ENCODE assay signal across 19 cellular contexts in the genomic region with DNA sequence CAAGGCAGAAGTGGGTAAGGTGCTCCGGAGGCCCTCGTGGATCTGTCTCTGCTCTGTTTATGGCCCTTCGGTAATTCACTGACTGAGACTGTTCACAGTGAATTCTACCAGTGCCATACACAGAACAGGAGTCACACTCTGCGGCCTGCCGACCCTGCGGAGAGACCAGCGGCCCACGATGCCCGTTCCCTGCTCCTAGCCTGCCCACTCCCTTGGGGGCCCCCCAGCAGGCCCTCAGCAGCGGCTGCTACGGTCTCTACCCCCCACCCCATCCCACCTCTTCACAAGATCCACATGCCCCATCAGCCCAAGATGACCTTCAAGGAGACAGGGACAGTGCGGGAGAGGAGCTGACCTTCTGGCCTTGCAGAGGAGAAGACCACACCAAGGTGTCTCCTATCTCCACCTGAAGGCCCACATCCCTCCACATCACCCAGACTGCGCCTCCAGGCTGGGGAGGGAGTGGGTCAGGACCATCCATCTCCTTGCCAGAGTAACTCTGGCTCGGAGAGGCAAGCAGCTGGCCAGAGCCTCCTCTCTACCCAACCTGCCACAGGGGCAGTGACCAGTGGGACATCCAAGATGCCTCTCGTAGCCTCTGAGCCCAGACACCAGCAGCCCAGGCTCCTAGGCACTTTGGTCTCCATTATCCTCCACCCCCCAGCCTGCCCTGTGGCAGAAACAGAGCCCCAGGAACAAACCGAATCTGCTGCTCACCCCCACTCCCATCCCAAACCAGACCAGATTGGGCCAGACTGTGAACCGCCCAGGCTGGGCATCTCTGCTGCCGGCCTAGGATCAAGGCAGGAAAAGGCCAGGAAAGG.
DNase-seq lines count a peak whose midpoint lies in the region; TF ChIP-seq lines count a peak whose summit lies in the region.
"Had no signal": no experiment of that assay in that cellular context is flagged by ENCODE, and none has a peak within 500 bp of the region (broad histone marks: within the 10 kb centered on the region; RNA-seq: fewer than 3 reads in every experiment).

No MANE protein-coding gene starts in this region.

- no peak overlapping the region for H2AFZ ChIP-seq in neuronal stem cell (ENCODE audit: low read length)

- H3K27ac Mint-ChIP-seq in Caco-2 (ENCODE audit: unreplicated experiment) (peak overlapping the region; percentile 20), endodermal cell (no peak overlapping the region)
- H3K27ac Mint-ChIP-seq: CD8-positive, alpha-beta memory T cell had no signal

- H3K9me3 ChIP-seq in Caco-2 (no peaks in the 10 kb centered on the region), HUES6 (ENCODE audit: control insufficient read depth, insufficient read depth, low read depth, low read length) (no peaks in the 10 kb centered on the region), endodermal cell (ENCODE audit: control insufficient read depth, low read length) (no peaks in the 10 kb centered on the region), neuronal stem cell (replicated peaks in 1 of 2; ENCODE audit: control insufficient read depth in 2 of 2, insufficient read depth in 1 of 2, low read depth in 1 of 2, low read length in 2 of 2) (peaks cover 4 to 8% of the 10 kb centered on the region in 2 donors)
- H3K9me3 ChIP-seq: HAP-1, Peyer's patch, SJSA1 had no signal

- H2BK120ac ChIP-seq in neuronal stem cell (ENCODE audit: low read depth, low read length) = no peak overlapping the region

- H3K9ac ChIP-seq in HUES6 (ENCODE audit: low read length) (peak overlapping the region; percentile 56), endodermal cell (ENCODE audit: extremely low read depth, low read length, poor library complexity, severe bottlenecking) (no peak overlapping the region), neuronal stem cell (ENCODE audit: low read depth, low read length, poor library complexity) (peak overlapping the region; percentile 64)

- no peak overlapping the region for H3K4me3 Mint-ChIP-seq in Caco-2 (ENCODE audit: unreplicated experiment)
- H3K4me3 Mint-ChIP-seq in endodermal cell = no peak overlapping the region
- H3K4me3 Mint-ChIP-seq: CD8-positive, alpha-beta memory T cell had no signal

- no peak overlapping the region for H2BK12ac ChIP-seq in neuronal stem cell (ENCODE audit: low read length)

- no peaks in the 10 kb centered on the region for H3K79me1 ChIP-seq in neuronal stem cell (ENCODE audit: low read depth, low read length)

- CTCF ChIA-PET in Caco-2 (lab: Charles Lee) = interaction anchor here (1.3 kb wide), 1 partner anchor 50 kb away, joined by 5 read pairs; no protein-coding TSS in a partner anchor

- POLR2A ChIA-PET in Caco-2 (lab: Charles Lee) = no interaction called here

- 85 to 100% methylated on average over 3 to 18 of the region's 18 CpGs for WGBS in endodermal cell (ENCODE audit: insufficient coverage in 1 of 2, insufficient read length in 1 of 2), 2 experiments
- WGBS in neuronal stem cell (ENCODE audit: extremely low coverage in 2 of 2, insufficient read length in 2 of 2, insufficient replicate concordance in 1 of 2), 2 donors = no CpG with 5 or more reads among the region's 18 CpGs

- no peak for TF ChIP-seq CTCF in Caco-2 (IDR thresholded peaks at IDR 0.05; ENCODE audit: insufficient read depth in 1 of 2, low read depth in 1 of 2, low read length in 1 of 2, severe bottlenecking in 1 of 2, unreplicated experiment in 1 of 2)
- TF ChIP-seq CTCF in endodermal cell (conservative IDR thresholded peaks at IDR 0.05) = no peak

- no peak overlapping the region for H4K91ac ChIP-seq in neuronal stem cell (ENCODE audit: low read depth, low read length, poor library complexity)

- H3K4me1 ChIP-seq in Caco-2 = peaks cover 7% of the 10 kb centered on the region; the same call in 1 of the 2 replicates
- peaks cover 75% of the 10 kb centered on the region for H3K4me1 ChIP-seq in HUES6 (ENCODE audit: control insufficient read depth, insufficient read depth, low read length)
- H3K4me1 ChIP-seq in endodermal cell (ENCODE audit: control insufficient read depth, insufficient read depth, low read length) = no peaks in the 10 kb centered on the region
- H3K4me1 ChIP-seq in neuronal stem cell (ENCODE audit: control insufficient read depth in 2 of 2, insufficient read depth in 1 of 2, low read depth in 1 of 2, low read length in 2 of 2) = peaks cover 4 to 12% of the 10 kb centered on the region in 2 donors

- H2BK5ac ChIP-seq in neuronal stem cell (ENCODE audit: low read length) = no peak overlapping the region

- no peak overlapping the region for H4K8ac ChIP-seq in neuronal stem cell (ENCODE audit: low read depth, low read length)

- H3K18ac ChIP-seq in neuronal stem cell (ENCODE audit: low read length) = peak overlapping the region; percentile 27

- H3K27me3 Mint-ChIP-seq in Caco-2 (ENCODE audit: insufficient read depth, unreplicated experiment) (no peaks in the 10 kb centered on the region), endodermal cell (ENCODE audit: insufficient read depth) (peaks cover 74% of the 10 kb centered on the region)

- peak overlapping the region; percentile 91 for H3K14ac ChIP-seq in neuronal stem cell (ENCODE audit: low read length)

- H3K4ac ChIP-seq in neuronal stem cell (ENCODE audit: low read length) = no peak overlapping the region

- H2AK5ac ChIP-seq in neuronal stem cell (ENCODE audit: low read depth, low read length) = peak overlapping the region; percentile 89

- H3K4me2 ChIP-seq in neuronal stem cell (ENCODE audit: insufficient read depth, low read length, poor library complexity, severe bottlenecking) = no peak overlapping the region

- no peak overlapping the region for H3K27ac ChIP-seq in HUES6 (ENCODE audit: low read depth, low read length)
- no peak overlapping the region for H3K27ac ChIP-seq in endodermal cell (ENCODE audit: low read depth, low read length)
- no peak overlapping the region for H3K27ac ChIP-seq in neuronal stem cell (replicated peaks; ENCODE audit: low read length)
- H3K27ac ChIP-seq in caudate nucleus (ENCODE audit: low read depth, low read length) = no peak overlapping the region
- H3K27ac ChIP-seq: Peyer's patch, SJSA1 had no signal

- intact Hi-C loops in Caco-2 (cut with micrococcal nuclease; ENCODE audit: unreplicated experiment) = no loop called here

- H2BK15ac ChIP-seq in neuronal stem cell (ENCODE audit: low read length) = peak overlapping the region; percentile 55

- H3K9me3 Mint-ChIP-seq in Caco-2 (ENCODE audit: unreplicated experiment) (no peaks in the 10 kb centered on the region), endodermal cell (no peaks in the 10 kb centered on the region)
- H3K9me3 Mint-ChIP-seq: CD8-positive, alpha-beta memory T cell had no signal

- H3K27me3 ChIP-seq in Caco-2 (replicated peaks; ENCODE audit: control insufficient read depth, insufficient read depth, low read length) (no peaks in the 10 kb centered on the region), HUES6 (ENCODE audit: control insufficient read depth, insufficient read depth, low read length) (peaks cover 74% of the 10 kb centered on the region), endodermal cell (ENCODE audit: control insufficient read depth, insufficient read depth, low read length, poor library complexity, severe bottlenecking) (peaks cover 52% of the 10 kb centered on the region), neuronal stem cell (ENCODE audit: control insufficient read depth in 3 of 3, insufficient read depth in 3 of 3, low read depth in 1 of 3, low read length in 3 of 3) (peaks cover 30 to 100% (median 55%) of the 10 kb centered on the region in 3 experiments)
- H3K27me3 ChIP-seq: SJSA1 had no signal

- H3K4me3 ChIP-seq in Caco-2 (ENCODE audit: low read depth, low read length) (no peak overlapping the region), HUES6 (ENCODE audit: low read depth, low read length) (peak overlapping the region; percentile 16; the same call in 1 of the 2 replicates), endodermal cell (ENCODE audit: low read length) (no peak overlapping the region), neuronal stem cell (ENCODE audit: low read length in 2 of 2) (no peak overlapping the region)
- H3K4me3 ChIP-seq: HAP-1, Peyer's patch, SJSA1 had no signal

- H3K36me3 ChIP-seq in Caco-2 (ENCODE audit: control insufficient read depth, insufficient read depth, low read length) (no peaks in the 10 kb centered on the region), HUES6 (ENCODE audit: control insufficient read depth, insufficient read depth, low read length) (no peaks in the 10 kb centered on the region), endodermal cell (ENCODE audit: control insufficient read depth, insufficient read depth, low read length) (no peaks in the 10 kb centered on the region), neuronal stem cell (replicated peaks in 1 of 2; ENCODE audit: control insufficient read depth in 2 of 2, insufficient read depth in 2 of 2, low read length in 2 of 2) (no peaks in the 10 kb centered on the region)
- H3K36me3 ChIP-seq: Peyer's patch, SJSA1 had no signal

- no TSS peak for BruUV-seq in Caco-2 (replicated peaks; lab: Mats Ljungman, UMichigan)

- no peaks in the 10 kb centered on the region for H3K4me1 Mint-ChIP-seq in Caco-2 (ENCODE audit: low read depth, unreplicated experiment)
- H3K4me1 Mint-ChIP-seq in endodermal cell = peaks cover 5% of the 10 kb centered on the region

- H3K36me3 Mint-ChIP-seq in Caco-2 (ENCODE audit: insufficient read depth, unreplicated experiment) = no peaks in the 10 kb centered on the region
- no peaks in the 10 kb centered on the region for H3K36me3 Mint-ChIP-seq in endodermal cell (ENCODE audit: low read depth)
- H3K36me3 Mint-ChIP-seq: CD8-positive, alpha-beta memory T cell had no signal

- H3K23ac ChIP-seq in neuronal stem cell (ENCODE audit: low read depth, low read length, poor library complexity) = no peak overlapping the region

- DNase-seq in Caco-2 (no peak), endodermal cell (peak; percentile 46), neuronal stem cell (ENCODE audit: low spot score) (no peak), DMS79 (lab: John Stamatoyannopoulos, UW) (no peak), caudate nucleus (lab: John Stamatoyannopoulos, UW) (no peak)
- DNase-seq in effector CD4-positive, alpha-beta T cell = no peak
- DNase-seq: C1 segment of cervical spinal cord; CD8-positive, alpha-beta memory T cell; GDM1; IMR-90; Karpas-422; MV-4-11; NCI-H1105 treated with DMSO at 0.1 percent for 48 hours; NCI-H2029 treated with DMSO at 0.1 percent for 48 hours; NCI-H345; Peyer's patch had no signal
